In genomic region chr10:84789050-84789449, GRCh38 we compare ENCODE assay signal across 22 cellular contexts.
"Had no signal": no experiment of that assay in that cellular context is flagged by ENCODE, and none has a peak within 500 bp of the region (broad histone marks: within the 10 kb centered on the region; RNA-seq: fewer than 3 reads in every experiment).

No MANE protein-coding gene starts in this region.

- H3K27ac ChIP-seq: colonic mucosa, epithelial cell of prostate, foreskin keratinocyte, gastroesophageal sphincter, heart left ventricle, hepatocyte, left lung, lower lobe of right lung had no signal

- H3K36me3 ChIP-seq: colonic mucosa, gastroesophageal sphincter, heart left ventricle, left lung, lower lobe of right lung had no signal

- H3K4me3 ChIP-seq: colonic mucosa, gastroesophageal sphincter, heart left ventricle, hepatocyte, left lung, lower lobe of right lung, mucosa of descending colon had no signal

- H3K9me3 Mint-ChIP-seq: dendritic cell treated with granulocyte-macrophage colony-stimulating factor and Interleukin-4, amounts not matched to agents 40 ng/mL and 50 ng/mL, for 4 days; effector memory CD8-positive, alpha-beta T cell had no signal

- H3K27me3 ChIP-seq: colonic mucosa, foreskin keratinocyte, gastroesophageal sphincter, heart left ventricle, hepatocyte, left lung had no signal

- H3K79me2 ChIP-seq: hepatocyte had no signal

- H3K4me1 ChIP-seq: colonic mucosa, foreskin keratinocyte, gastroesophageal sphincter, heart left ventricle, left lung, lower lobe of right lung had no signal

- H3K27me3 Mint-ChIP-seq: dendritic cell treated with granulocyte-macrophage colony-stimulating factor and Interleukin-4, amounts not matched to agents 40 ng/mL and 50 ng/mL, for 4 days; effector memory CD8-positive, alpha-beta T cell had no signal

- H3K4me2 ChIP-seq: hepatocyte had no signal

- H3K36me3 Mint-ChIP-seq: mesothelial cell of epicardium, naive B cell had no signal

- H3K4me3 Mint-ChIP-seq: dendritic cell treated with granulocyte-macrophage colony-stimulating factor and Interleukin-4, amounts not matched to agents 40 ng/mL and 50 ng/mL, for 4 days; effector memory CD8-positive, alpha-beta T cell; endodermal cell; mesothelial cell of epicardium; naive B cell had no signal

- ATAC-seq: effector memory CD8-positive, alpha-beta T cell; esophagus mucosa; foreskin keratinocyte; gastroesophageal sphincter; heart left ventricle; left cardiac atrium; left lung; left ventricle myocardium superior; lower lobe of right lung had no signal

- H2AFZ ChIP-seq: hepatocyte had no signal

- H3K4me1 Mint-ChIP-seq: mesothelial cell of epicardium, naive B cell had no signal

- H3K27ac Mint-ChIP-seq: dendritic cell treated with granulocyte-macrophage colony-stimulating factor and Interleukin-4, amounts not matched to agents 40 ng/mL and 50 ng/mL, for 4 days; effector memory CD8-positive, alpha-beta T cell; endodermal cell; mesothelial cell of epicardium; naive B cell had no signal

- H3K9me3 ChIP-seq: colonic mucosa, gastroesophageal sphincter, left lung, lower lobe of right lung, mucosa of descending colon had no signal

- DNase-seq: colonic mucosa; cortex of kidney; effector CD8-positive, alpha-beta T cell; effector memory CD8-positive, alpha-beta T cell; endodermal cell; erythroblast; foreskin keratinocyte; heart left ventricle; hypothalamus; left cardiac atrium; left lung; left ventricle myocardium superior; lower lobe of right lung; mesenchymal stem cell; mucosa of descending colon; naive B cell had no signal
